ENCODE assay signal across 13 cellular contexts in the genomic region with DNA sequence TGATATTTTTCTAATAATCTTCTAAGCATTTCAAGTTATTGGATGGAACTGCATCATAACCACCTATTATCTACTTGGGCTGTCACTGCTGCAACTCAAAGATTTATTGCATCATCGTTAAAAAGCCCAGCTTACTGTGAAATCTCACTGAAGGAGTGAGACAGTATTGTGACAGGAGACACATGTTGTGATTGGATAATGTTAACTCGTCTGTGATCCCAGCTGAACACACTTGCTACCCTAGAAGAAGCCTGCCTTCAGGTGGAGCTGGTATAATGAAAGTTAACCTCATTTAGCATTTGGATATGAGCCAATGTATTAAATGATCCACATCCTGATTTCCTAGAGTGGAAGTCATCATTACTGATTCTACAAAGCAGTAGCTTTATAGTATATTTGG.
DNase-seq lines count a peak whose midpoint lies in the region; ATAC-seq and TF ChIP-seq lines count a peak whose summit lies in the region.
"Had no signal": no experiment of that assay in that cellular context is flagged by ENCODE, and none has a peak within 500 bp of the region (broad histone marks: within the 10 kb centered on the region; RNA-seq: fewer than 3 reads in every experiment).

No MANE protein-coding gene starts in this region.

- H3K4me3 Mint-ChIP-seq in MCF 10A (ENCODE audit: unreplicated experiment): no peak overlapping the region
- H3K4me3 Mint-ChIP-seq: naive B cell had no signal

- DNase-seq in MCF 10A (ENCODE audit: unreplicated experiment) (peak; percentile 54), breast epithelium (ENCODE audit: low spot score in 2 of 2) (no peak), NCI-H2171 treated with DMSO at 0.1 percent for 48 hours (lab: John Stamatoyannopoulos, UW) (peak; percentile 74), WERI-Rb-1 (peak; percentile 14), renal cortical epithelial cell (ENCODE audit: low read depth) (peak; percentile 15)
- DNase-seq: naive B cell, right cardiac atrium, T-helper 9 cell had no signal

- CTCF ChIA-PET in MCF 10A (lab: Yijun Ruan, JAX): interaction anchor here (0.6 kb wide), 1 partner anchor 1605 kb away, joined by 4 read pairs; no protein-coding TSS in a partner anchor

- no peaks in the 10 kb centered on the region for H3K36me3 Mint-ChIP-seq in MCF 10A (ENCODE audit: insufficient read depth, unreplicated experiment)

- no peak overlapping the region for H3K4me3 ChIP-seq in breast epithelium
- H3K4me3 ChIP-seq in WERI-Rb-1 (ENCODE audit: low read depth, low read length): no peak overlapping the region
- H3K4me3 ChIP-seq: BLaER1 treated with 17β-estradiol and CSF1 and Interleukin-3, amounts not matched to agents 10 nM and 100 nM; gastroesophageal sphincter had no signal

- no peak overlapping the region for H3K27ac ChIP-seq in breast epithelium
- H3K27ac ChIP-seq in WERI-Rb-1: no peak overlapping the region
- H3K27ac ChIP-seq: BLaER1 treated with 17β-estradiol and CSF1 and Interleukin-3, amounts not matched to agents 10 nM and 100 nM; gastroesophageal sphincter had no signal

- intact Hi-C loops in MCF 10A (cut with micrococcal nuclease) (no loop called here), breast epithelium (cut with DNase I; ENCODE audit: low total_unique reads) (no loop called here)

- peak overlapping the region; percentile 11 for H3K27ac Mint-ChIP-seq in MCF 10A (ENCODE audit: low read depth, unreplicated experiment)
- H3K27ac Mint-ChIP-seq: naive B cell had no signal

- no peak for TF ChIP-seq POLR2A in breast epithelium (IDR thresholded peaks at IDR 0.05)

- peaks cover 13% of the 10 kb centered on the region for H3K9me3 Mint-ChIP-seq in MCF 10A (ENCODE audit: unreplicated experiment)

- no TSS peak for BruUV-seq in MCF 10A (replicated peaks; lab: Mats Ljungman, UMichigan)

- POLR2A ChIA-PET in MCF 10A (lab: Yijun Ruan, JAX): interaction anchor here (0.8 kb wide), 1 partner anchor 159 kb away, joined by 3 read pairs; no protein-coding TSS in a partner anchor

- H3K27me3 ChIP-seq in breast epithelium (no peaks in the 10 kb centered on the region), WERI-Rb-1 (ENCODE audit: insufficient read depth, low read depth, severe bottlenecking) (no peaks in the 10 kb centered on the region)
- H3K27me3 ChIP-seq: BLaER1 treated with 17β-estradiol and CSF1 and Interleukin-3, amounts not matched to agents 10 nM and 100 nM; gastroesophageal sphincter had no signal

- TF ChIP-seq CTCF in MCF 10A (IDR thresholded peaks at IDR 0.05; ENCODE audit: unreplicated experiment) (no peak), breast epithelium (IDR thresholded peaks at IDR 0.05) (no peak), WERI-Rb-1 (IDR thresholded peaks at IDR 0.05; ENCODE audit: low read depth, low read length) (no peak)

- H3K36me3 ChIP-seq in breast epithelium: no peaks in the 10 kb centered on the region
- H3K36me3 ChIP-seq in WERI-Rb-1: no peaks in the 10 kb centered on the region

- H3K27me3 Mint-ChIP-seq in MCF 10A (ENCODE audit: insufficient read depth, unreplicated experiment): no peaks in the 10 kb centered on the region
- H3K27me3 Mint-ChIP-seq: naive B cell had no signal

- H3K9me3 ChIP-seq in breast epithelium (peaks cover 17 to 21% of the 10 kb centered on the region in 2 donors), WERI-Rb-1 (ENCODE audit: severe bottlenecking) (peaks cover 10% of the 10 kb centered on the region)

- no peak for ATAC-seq in GM18909 (IDR thresholded peaks at IDR 0.05; ENCODE audit: poor library complexity, unreplicated experiment)
- ATAC-seq in HG02610 (IDR thresholded peaks at IDR 0.05; ENCODE audit: unreplicated experiment): no peak
- ATAC-seq in GM19397 (IDR thresholded peaks at IDR 0.05; ENCODE audit: unreplicated experiment): no peak
- ATAC-seq: gastroesophageal sphincter, right cardiac atrium had no signal

- no peaks in the 10 kb centered on the region for H3K4me1 ChIP-seq in breast epithelium
- H3K4me1 ChIP-seq: BLaER1 treated with 17β-estradiol and CSF1 and Interleukin-3, amounts not matched to agents 10 nM and 100 nM; gastroesophageal sphincter had no signal

- H3K4me1 Mint-ChIP-seq in MCF 10A (ENCODE audit: insufficient read depth, unreplicated experiment): no peaks in the 10 kb centered on the region
- H3K4me1 Mint-ChIP-seq: naive B cell had no signal

Comparison
In these comparisons a context has a peak if more than half of its experiments do, and no peak if none do; other contexts are left out.
1. DNase-seq: peak in MCF 10A (single experiment), NCI-H2171 treated with DMSO at 0.1 percent for 48 hours (single experiment), WERI-Rb-1 (single experiment) and renal cortical epithelial cell (single experiment); none in breast epithelium (0 of 2).